ENCODE assay signal across 17 cellular contexts in genomic region chr1:116218922-116219321, GRCh38.
DNase-seq lines count a peak whose midpoint lies in the region; ATAC-seq, FAIRE-seq and TF ChIP-seq lines count a peak whose summit lies in the region.
"Had no signal": no experiment of that assay in that cellular context is flagged by ENCODE, and none has a peak within 500 bp of the region (broad histone marks: within the 10 kb centered on the region; RNA-seq: fewer than 3 reads in every experiment).

No MANE protein-coding gene starts in this region.

- H3K27me3 ChIP-seq in HCT116 (ENCODE audit: insufficient read depth, low read length) (no peaks in the 10 kb centered on the region), H7 (ENCODE audit: control insufficient read depth, insufficient read depth, low read length) (no peaks in the 10 kb centered on the region), BE2C (no peaks in the 10 kb centered on the region)
- H3K27me3 ChIP-seq: breast epithelium had no signal

- DNase-seq in COLO668 (lab: John Stamatoyannopoulos, UW; ENCODE audit: unreplicated experiment) (peak; percentile 21), HCT116 (ENCODE audit: low read depth, low spot score) (no peak), SW480 (ENCODE audit: low spot score) (peak; percentile 32), left colon (no peak), H7 (no peak), BE2C (no peak), H54 (ENCODE audit: insufficient read length, low spot score) (no peak)
- DNase-seq: activated CD4-positive, alpha-beta T cell treated with anti-CD3 and anti-CD28 coated beads, Interleukin-2, amount 50 U/mL, for 1 hour; activated T-cell treated with anti-CD3 and anti-CD28 coated beads, Interleukin-2, amount 50 U/mL, for 1 hour; DMS79 treated with DMSO at 0.1 percent for 48 hours; effector memory CD8-positive, alpha-beta T cell; retina; SK-N-SH had no signal

- H3K4me1 ChIP-seq in HCT116 (ENCODE audit: control insufficient read depth in 1 of 2, insufficient read depth in 2 of 2, low read length in 2 of 2) (no peaks in the 10 kb centered on the region), BE2C (no peaks in the 10 kb centered on the region)
- H3K4me1 ChIP-seq: breast epithelium had no signal

- POLR2A ChIA-PET in HCT116 (lab: Charles Lee): no interaction called here

- no peak overlapping the region for H2AFZ ChIP-seq in HCT116 (ENCODE audit: low read depth, low read length, poor library complexity, severe bottlenecking)

- no peak overlapping the region for H3K27ac ChIP-seq in HCT116 (ENCODE audit: low read depth, low read length)
- H3K27ac ChIP-seq: breast epithelium had no signal

- H3K4me3 ChIP-seq in HCT116 (replicated peaks in 1 of 2; ENCODE audit: low read depth in 1 of 2, low read length in 2 of 2) (no peak overlapping the region), H7 (ENCODE audit: insufficient read depth, low read depth, low read length) (no peak overlapping the region), BE2C (ENCODE audit: low read depth, low read length) (no peak overlapping the region)
- H3K4me3 ChIP-seq: breast epithelium had no signal

- CTCF ChIA-PET in HCT116 (lab: Charles Lee): no interaction called here

- H3K9ac ChIP-seq in HCT116 (ENCODE audit: low read length): no peak overlapping the region
- H3K9ac ChIP-seq: SK-N-SH had no signal

- H4K20me1 ChIP-seq in HCT116 (ENCODE audit: insufficient read depth): no peaks in the 10 kb centered on the region

- H3K9me2 ChIP-seq in HCT116 (ENCODE audit: insufficient read depth): no peaks in the 10 kb centered on the region
- H3K9me2 ChIP-seq: SK-N-SH had no signal

- RAD21 ChIA-PET in HCT116 (lab: Charles Lee; ENCODE audit: low non-redundant PET in 1 of 2, low total read pairs in 2 of 2, uncharacterized antibody in 2 of 2, unreplicated experiment in 2 of 2): no interaction called here

- no peaks in the 10 kb centered on the region for H3K9me3 ChIP-seq in HCT116 (ENCODE audit: control insufficient read depth in 1 of 2, insufficient read depth in 1 of 2, low read depth in 1 of 2, low read length in 2 of 2)
- no peaks in the 10 kb centered on the region for H3K9me3 ChIP-seq in BE2C
- H3K9me3 ChIP-seq: breast epithelium, SK-N-SH had no signal

- FAIRE-seq in H54 (lab: Jason Lieb, UNC): no peak
- FAIRE-seq: TTC549 had no signal

- ATAC-seq in HCT116 (no peak), left colon (peak; percentile 19), HG03139 (IDR thresholded peaks at IDR 0.05; ENCODE audit: unreplicated experiment) (no peak)
- ATAC-seq: activated naive CD4-positive, alpha-beta T cell treated with anti-CD3 and anti-CD28 coated beads, Interleukin-2, amount 50 U/mL, for 72 hours; effector memory CD8-positive, alpha-beta T cell had no signal

- no peak overlapping the region for H3K4me2 ChIP-seq in HCT116 (ENCODE audit: low read length)
- H3K4me2 ChIP-seq: SK-N-SH had no signal

- peak; percentile 22; the same call in 1 of the 2 replicates for TF ChIP-seq RAD21 in HCT116 (IDR thresholded peaks at IDR 0.05; ENCODE audit: low read depth)

- intact Hi-C loops in HCT116 (cut with micrococcal nuclease): no loop called here
- intact Hi-C loops in left colon (cut with DNase I, micrococcal nuclease): no loop called here

- no TSS peak for BruUV-seq in HCT116 (replicated peaks; lab: Mats Ljungman, UMichigan)

- no peaks in the 10 kb centered on the region for H3K36me3 ChIP-seq in HCT116 (ENCODE audit: control insufficient read depth in 1 of 2, insufficient read depth in 2 of 2, low read length in 2 of 2)
- H3K36me3 ChIP-seq in H7 (replicated peaks; ENCODE audit: control insufficient read depth, insufficient read depth, low read length): no peaks in the 10 kb centered on the region
- H3K36me3 ChIP-seq in BE2C: no peaks in the 10 kb centered on the region
- H3K36me3 ChIP-seq: breast epithelium had no signal

- TF ChIP-seq POLR2A in HCT116 (IDR thresholded peaks at IDR 0.05; ENCODE audit: borderline replicate concordance, extremely low read depth, insufficient read depth, insufficient read length) (no peak), H54 (IDR thresholded peaks at IDR 0.05; ENCODE audit: low read depth, low read length) (no peak)

- H3K79me2 ChIP-seq in HCT116 (ENCODE audit: insufficient read depth, low read length): no peaks in the 10 kb centered on the region

- TF ChIP-seq CTCF in HCT116 (IDR thresholded peaks at IDR 0.05 in 2 of 3, conservative IDR thresholded peaks at IDR 0.05 in 1 of 3; ENCODE audit: borderline replicate concordance in 1 of 3, insufficient read depth in 1 of 3, low read depth in 2 of 3, low read length in 2 of 3) (no peak), BE2C (IDR thresholded peaks at IDR 0.05; ENCODE audit: low read depth, low read length) (no peak; the same call in 1 of the 2 replicates)

TF ChIP-seq in HCT116, 20 proteins besides CTCF, POLR2A, EP300 and RAD21:
- no peak for TF ChIP-seq POLR2AphosphoS5 (IDR thresholded peaks at IDR 0.05; ENCODE audit: low read depth, low read length)
- no peak for TF ChIP-seq ZBTB33 (IDR thresholded peaks at IDR 0.05; ENCODE audit: extremely low read depth, insufficient replicate concordance, low read length)
- no peak for TF ChIP-seq CBX3 (IDR thresholded peaks at IDR 0.05; ENCODE audit: low read depth)
- no peak for TF ChIP-seq ELF1 (IDR thresholded peaks at IDR 0.05; ENCODE audit: borderline replicate concordance, low read depth)
- no peak for TF ChIP-seq TCF7L2 (IDR thresholded peaks at IDR 0.05; ENCODE audit: borderline replicate concordance, extremely low read depth, insufficient read depth, insufficient read length)
- TF ChIP-seq EZH2phosphoT487 (IDR thresholded peaks at IDR 0.05; ENCODE audit: borderline replicate concordance): no peak
- no peak for TF ChIP-seq SRF (IDR thresholded peaks at IDR 0.05; ENCODE audit: low read depth)
- no peak for TF ChIP-seq ZFX (IDR thresholded peaks at IDR 0.05)
- no peak for TF ChIP-seq REST (IDR thresholded peaks at IDR 0.05; ENCODE audit: low read depth)
TF ChIP-seq in HCT116: peak in this region for 0.

Comparison
In these comparisons a context has a peak if more than half of its experiments do, and no peak if none do; other contexts are left out.
1. DNase-seq: peak in COLO668 (single experiment) and SW480 (single experiment); none in HCT116 (single experiment), left colon (0 of 2), H7 (single experiment), BE2C (single experiment) and H54 (single experiment).